ENCODE assay signal across 1 cellular context in genomic region chr6:73520688-73521350, GRCh38.
TF ChIP-seq lines count a peak whose summit lies in the region.

Gene EEF1A1, minus strand, starts transcription at chr6:73521032. Its CDS starts 1,006 bp downstream, at chr6:73520026.

TF ChIP-seq in GM12878, 131 proteins besides CTCF, POLR2A, EP300 and RAD21 (continued from another document and continues in another):
- TF ChIP-seq PBX3 (IDR thresholded peaks at IDR 0.05; ENCODE audit: insufficient replicate concordance, low read depth, low read length) (no peak), ZNF622 (IDR thresholded peaks at IDR 0.05) (no peak), RAD51 (IDR thresholded peaks at IDR 0.05) (no peak), YY1 (IDR thresholded peaks at IDR 0.05; ENCODE audit: low read depth, low read length) (peak; percentile 89), RELB (IDR thresholded peaks at IDR 0.05; ENCODE audit: low read depth) (peak; percentile 82), ELK1 (IDR thresholded peaks at IDR 0.05; ENCODE audit: low read depth, low read length) (no peak), IKZF2 (IDR thresholded peaks at IDR 0.05) (no peak; a peak in 2 of 4 replicates), TARDBP (IDR thresholded peaks at IDR 0.05; ENCODE audit: borderline replicate concordance) (no peak; the same call in none of the 2 replicates), WRNIP1 (IDR thresholded peaks at IDR 0.05; ENCODE audit: borderline replicate concordance, low read depth, low read length) (peak; percentile 61; the same call in 1 of the 2 replicates), CEBPZ (IDR thresholded peaks at IDR 0.05; ENCODE audit: low read depth, low read length) (no peak), ATF2 (IDR thresholded peaks at IDR 0.05; ENCODE audit: low read length) (peak; percentile 80; the same call in 1 of the 2 replicates), NFIC (IDR thresholded peaks at IDR 0.05; ENCODE audit: low read depth, low read length) (peak; percentile 67), CHD2 (IDR thresholded peaks at IDR 0.05; ENCODE audit: borderline replicate concordance, low read depth, low read length) (peak; percentile 93), SPI1 (IDR thresholded peaks at IDR 0.05; ENCODE audit: borderline replicate concordance, insufficient read depth, low read depth, low read length) (no peak), POU2F2 (IDR thresholded peaks at IDR 0.05; ENCODE audit: borderline replicate concordance, low read depth, low read length) (peak; percentile 99), TBL1XR1 (IDR thresholded peaks at IDR 0.05; ENCODE audit: low read depth, low read length) (peak; percentile 92), EGR1 (IDR thresholded peaks at IDR 0.05; ENCODE audit: borderline replicate concordance in 1 of 2, low read depth in 2 of 2, low read length in 2 of 2) (peak; percentile 30 to 98), BCL3 (IDR thresholded peaks at IDR 0.05; ENCODE audit: borderline replicate concordance, insufficient read depth, low read depth, low read length, poor library complexity, severe bottlenecking) (peak; percentile 87), TCF3 (IDR thresholded peaks at IDR 0.05; ENCODE audit: borderline replicate concordance, insufficient read depth, low read depth, low read length) (peak; percentile 94; the same call in 1 of the 2 replicates), NR2F1 (conservative IDR thresholded peaks at IDR 0.05) (no peak), BCL11A (IDR thresholded peaks at IDR 0.05; ENCODE audit: low read depth, low read length) (no peak; the same call in 1 of the 2 replicates), ZNF592 (IDR thresholded peaks at IDR 0.05) (peak; percentile 75; the same call in 1 of the 2 replicates), MYB (IDR thresholded peaks at IDR 0.05; ENCODE audit: borderline replicate concordance, low read depth, low read length) (no peak), IRF4 (IDR thresholded peaks at IDR 0.05; ENCODE audit: low read depth, low read length) (peak; percentile 84), PAX5 (IDR thresholded peaks at IDR 0.05; ENCODE audit: borderline replicate concordance, low read depth, low read length) (peak; percentile 68; the same call in 1 of the 2 replicates), REST (IDR thresholded peaks at IDR 0.05; ENCODE audit: low read depth, low read length) (peak; percentile 56; the same call in 1 of the 2 replicates), STAT3 (IDR thresholded peaks at IDR 0.05; ENCODE audit: low read depth, low read length) (no peak), E2F8 (IDR thresholded peaks at IDR 0.05; ENCODE audit: low read depth, partially characterized antibody) (peak; percentile 52), POLR2AphosphoS5 (IDR thresholded peaks at IDR 0.05; ENCODE audit: low read length) (peak; percentile 100), ZSCAN29 (IDR thresholded peaks at IDR 0.05) (peak; percentile 99), TCF7 (IDR thresholded peaks at IDR 0.05; ENCODE audit: borderline replicate concordance) (0 out of 2 replicates have a peak, but pooled peaks have one; percentile 24), CHD4 (IDR thresholded peaks at IDR 0.05) (no peak), SREBF2 (IDR thresholded peaks at IDR 0.05; ENCODE audit: low read length) (no peak), GABPA (IDR thresholded peaks at IDR 0.05; ENCODE audit: low read depth) (no peak), CEBPB (IDR thresholded peaks at IDR 0.05; ENCODE audit: borderline replicate concordance in 1 of 2, low read depth in 2 of 2, low read length in 2 of 2) (0 out of 4 replicates have a peak, but pooled peaks of 1 of the 2 experiments have one; percentile 22), SMC3 (IDR thresholded peaks at IDR 0.05; ENCODE audit: borderline replicate concordance, low read length) (no peak), NRF1 (conservative IDR thresholded peaks at IDR 0.05; ENCODE audit: low read depth, low read length) (peak; percentile 76)
